ENCODE assay signal across 1 cellular context in the genomic region with DNA sequence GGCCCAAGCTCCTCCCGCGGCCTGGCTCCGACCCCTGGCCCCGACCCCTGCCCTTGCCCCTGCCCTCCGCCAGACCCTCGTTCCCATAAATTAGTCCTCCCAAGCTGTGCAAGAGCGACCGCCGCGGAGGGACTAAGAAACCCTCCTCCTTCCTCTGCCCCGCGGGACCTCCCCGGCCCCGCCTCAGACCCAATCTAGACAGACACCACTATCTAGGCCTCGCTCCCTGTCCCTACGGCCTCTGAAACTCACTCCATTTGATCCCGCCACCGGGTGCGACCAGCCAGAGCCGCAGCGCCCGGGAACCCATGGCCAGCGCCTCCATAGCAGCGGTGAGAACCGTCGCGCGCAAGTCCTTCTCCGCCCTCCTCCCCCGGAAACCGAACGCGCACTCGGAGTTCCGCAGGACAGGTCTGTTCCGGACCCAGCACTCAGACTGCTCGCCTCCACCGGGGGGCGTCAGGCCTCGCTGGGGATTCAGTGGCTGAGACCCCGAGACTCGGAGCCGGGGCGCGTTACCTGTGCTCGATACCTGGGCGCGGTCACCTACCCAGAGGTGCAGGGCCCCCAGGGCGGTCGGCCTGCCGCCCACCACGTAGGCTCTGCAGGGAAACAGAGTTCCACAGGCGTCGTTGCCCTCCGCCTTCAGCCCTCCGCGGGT.
TF ChIP-seq lines count a peak whose summit lies in the region.

A gene (minus strand): TSS at position 331 of the 661 bp plus-strand sequence. CDS start 6 bp downstream, at position 325.

TF ChIP-seq in HepG2, 621 proteins besides CTCF, POLR2A, EP300 and RAD21 (continued from another document and continues in another):
- TF ChIP-seq NR2F1 (CRISPR knock-in tag; IDR thresholded peaks at IDR 0.05) (no peak), ZNF207 (IDR thresholded peaks at IDR 0.05; ENCODE audit: borderline replicate concordance) (no peak), AGO2 (optimal IDR thresholded peaks at IDR 0.05; ENCODE audit: low read depth, low read length) (no peak), ZNF468 (CRISPR knock-in tag; IDR thresholded peaks at IDR 0.05) (0 out of 2 replicates have a peak, but pooled peaks have one; percentile 69), ZNF331 (CRISPR knock-in tag; IDR thresholded peaks at IDR 0.05) (peak; percentile 88), SRY (CRISPR knock-in tag; IDR thresholded peaks at IDR 0.05) (peak; percentile 86; the same call in 1 of the 2 replicates), ZNF329 (CRISPR knock-in tag; IDR thresholded peaks at IDR 0.05; ENCODE audit: low read depth) (peak; percentile 64; the same call in 1 of the 2 replicates), YEATS2 (CRISPR knock-in tag; IDR thresholded peaks at IDR 0.05; ENCODE audit: borderline replicate concordance) (peak; percentile 94), ATAD3A (CRISPR knock-in tag; IDR thresholded peaks at IDR 0.05) (no peak), JUND (CRISPR knock-in tag; IDR thresholded peaks at IDR 0.05) (peak; percentile 81), BORCS8-MEF2B (CRISPR knock-in tag; IDR thresholded peaks at IDR 0.05) (peak; percentile 80), RARG (CRISPR knock-in tag; IDR thresholded peaks at IDR 0.05; ENCODE audit: low read depth) (no peak), ZBTB42 (CRISPR knock-in tag; IDR thresholded peaks at IDR 0.05) (no peak), DNMT1 (CRISPR knock-in tag; IDR thresholded peaks at IDR 0.05) (0 out of 2 replicates have a peak, but pooled peaks have one; percentile 32), ZFP1 (CRISPR knock-in tag; IDR thresholded peaks at IDR 0.05) (peak; percentile 60; the same call in 1 of the 2 replicates), NR2C2 (CRISPR knock-in tag; IDR thresholded peaks at IDR 0.05; ENCODE audit: borderline replicate concordance) (peak; percentile 96), EHMT2 (IDR thresholded peaks at IDR 0.05; ENCODE audit: borderline replicate concordance, low read depth, low read length) (peak; percentile 64; the same call in 1 of the 2 replicates), SNRNP70 (IDR thresholded peaks at IDR 0.05; ENCODE audit: low read depth, low read length) (no peak), ZNF432 (CRISPR knock-in tag; IDR thresholded peaks at IDR 0.05; ENCODE audit: borderline replicate concordance) (no peak), SKI (IDR thresholded peaks at IDR 0.05; ENCODE audit: partially characterized antibody) (peak; percentile 37), SMYD3 (CRISPR knock-in tag; IDR thresholded peaks at IDR 0.05) (no peak), PCBP2 (optimal IDR thresholded peaks at IDR 0.05; ENCODE audit: low read depth, low read length, poor library complexity, severe bottlenecking) (no peak), MED8 (CRISPR knock-in tag; IDR thresholded peaks at IDR 0.05; ENCODE audit: insufficient replicate concordance) (peak; percentile 99), NFYB (CRISPR knock-in tag; IDR thresholded peaks at IDR 0.05) (no peak; the same call in 1 of the 2 replicates), ZBTB38 (CRISPR knock-in tag; IDR thresholded peaks at IDR 0.05) (peak; percentile 76), SMARCC2 (IDR thresholded peaks at IDR 0.05) (no peak), ZNF274 (CRISPR knock-in tag; IDR thresholded peaks at IDR 0.05) (peak; percentile 95), ZNF75D (CRISPR knock-in tag; IDR thresholded peaks at IDR 0.05; ENCODE audit: borderline replicate concordance) (no peak), ZNF670 (CRISPR knock-in tag; IDR thresholded peaks at IDR 0.05; ENCODE audit: borderline replicate concordance) (peak; percentile 80; the same call in 1 of the 2 replicates), BCL6 (CRISPR knock-in tag; IDR thresholded peaks at IDR 0.05) (peak; percentile 37; the same call in 1 of the 2 replicates), KLF9 (CRISPR knock-in tag; IDR thresholded peaks at IDR 0.05; ENCODE audit: low read depth) (peak; percentile 48; the same call in 1 of the 2 replicates), REPIN1 (CRISPR knock-in tag; IDR thresholded peaks at IDR 0.05; ENCODE audit: borderline replicate concordance, low read depth) (peak; percentile 91), XBP1 (CRISPR knock-in tag; IDR thresholded peaks at IDR 0.05) (0 out of 2 replicates have a peak, but pooled peaks have one; percentile 18), ZMYM4 (CRISPR knock-in tag; IDR thresholded peaks at IDR 0.05) (peak; percentile 96), FOXK2 (IDR thresholded peaks at IDR 0.05) (no peak)
- TF ChIP-seq, protein P1, sequence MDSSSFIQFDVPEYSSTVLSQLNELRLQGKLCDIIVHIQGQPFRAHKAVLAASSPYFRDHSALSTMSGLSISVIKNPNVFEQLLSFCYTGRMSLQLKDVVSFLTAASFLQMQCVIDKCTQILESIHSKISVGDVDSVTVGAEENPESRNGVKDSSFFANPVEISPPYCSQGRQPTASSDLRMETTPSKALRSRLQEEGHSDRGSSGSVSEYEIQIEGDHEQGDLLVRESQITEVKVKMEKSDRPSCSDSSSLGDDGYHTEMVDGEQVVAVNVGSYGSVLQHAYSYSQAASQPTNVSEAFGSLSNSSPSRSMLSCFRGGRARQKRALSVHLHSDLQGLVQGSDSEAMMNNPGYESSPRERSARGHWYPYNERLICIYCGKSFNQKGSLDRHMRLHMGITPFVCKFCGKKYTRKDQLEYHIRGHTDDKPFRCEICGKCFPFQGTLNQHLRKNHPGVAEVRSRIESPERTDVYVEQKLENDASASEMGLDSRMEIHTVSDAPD (CRISPR knock-in tag; IDR thresholded peaks at IDR 0.05), result no peak
- TF ChIP-seq, protein P2, sequence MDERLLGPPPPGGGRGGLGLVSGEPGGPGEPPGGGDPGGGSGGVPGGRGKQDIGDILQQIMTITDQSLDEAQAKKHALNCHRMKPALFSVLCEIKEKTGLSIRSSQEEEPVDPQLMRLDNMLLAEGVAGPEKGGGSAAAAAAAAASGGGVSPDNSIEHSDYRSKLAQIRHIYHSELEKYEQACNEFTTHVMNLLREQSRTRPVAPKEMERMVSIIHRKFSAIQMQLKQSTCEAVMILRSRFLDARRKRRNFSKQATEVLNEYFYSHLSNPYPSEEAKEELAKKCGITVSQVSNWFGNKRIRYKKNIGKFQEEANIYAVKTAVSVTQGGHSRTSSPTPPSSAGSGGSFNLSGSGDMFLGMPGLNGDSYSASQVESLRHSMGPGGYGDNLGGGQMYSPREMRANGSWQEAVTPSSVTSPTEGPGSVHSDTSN (CRISPR knock-in tag; IDR thresholded peaks at IDR 0.05), result no peak
- TF ChIP-seq, protein P3, sequence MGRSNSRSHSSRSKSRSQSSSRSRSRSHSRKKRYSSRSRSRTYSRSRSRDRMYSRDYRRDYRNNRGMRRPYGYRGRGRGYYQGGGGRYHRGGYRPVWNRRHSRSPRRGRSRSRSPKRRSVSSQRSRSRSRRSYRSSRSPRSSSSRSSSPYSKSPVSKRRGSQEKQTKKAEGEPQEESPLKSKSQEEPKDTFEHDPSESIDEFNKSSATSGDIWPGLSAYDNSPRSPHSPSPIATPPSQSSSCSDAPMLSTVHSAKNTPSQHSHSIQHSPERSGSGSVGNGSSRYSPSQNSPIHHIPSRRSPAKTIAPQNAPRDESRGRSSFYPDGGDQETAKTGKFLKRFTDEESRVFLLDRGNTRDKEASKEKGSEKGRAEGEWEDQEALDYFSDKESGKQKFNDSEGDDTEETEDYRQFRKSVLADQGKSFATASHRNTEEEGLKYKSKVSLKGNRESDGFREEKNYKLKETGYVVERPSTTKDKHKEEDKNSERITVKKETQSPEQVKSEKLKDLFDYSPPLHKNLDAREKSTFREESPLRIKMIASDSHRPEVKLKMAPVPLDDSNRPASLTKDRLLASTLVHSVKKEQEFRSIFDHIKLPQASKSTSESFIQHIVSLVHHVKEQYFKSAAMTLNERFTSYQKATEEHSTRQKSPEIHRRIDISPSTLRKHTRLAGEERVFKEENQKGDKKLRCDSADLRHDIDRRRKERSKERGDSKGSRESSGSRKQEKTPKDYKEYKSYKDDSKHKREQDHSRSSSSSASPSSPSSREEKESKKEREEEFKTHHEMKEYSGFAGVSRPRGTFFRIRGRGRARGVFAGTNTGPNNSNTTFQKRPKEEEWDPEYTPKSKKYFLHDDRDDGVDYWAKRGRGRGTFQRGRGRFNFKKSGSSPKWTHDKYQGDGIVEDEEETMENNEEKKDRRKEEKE (IDR thresholded peaks at IDR 0.05), result no peak
- TF ChIP-seq, protein P4, sequence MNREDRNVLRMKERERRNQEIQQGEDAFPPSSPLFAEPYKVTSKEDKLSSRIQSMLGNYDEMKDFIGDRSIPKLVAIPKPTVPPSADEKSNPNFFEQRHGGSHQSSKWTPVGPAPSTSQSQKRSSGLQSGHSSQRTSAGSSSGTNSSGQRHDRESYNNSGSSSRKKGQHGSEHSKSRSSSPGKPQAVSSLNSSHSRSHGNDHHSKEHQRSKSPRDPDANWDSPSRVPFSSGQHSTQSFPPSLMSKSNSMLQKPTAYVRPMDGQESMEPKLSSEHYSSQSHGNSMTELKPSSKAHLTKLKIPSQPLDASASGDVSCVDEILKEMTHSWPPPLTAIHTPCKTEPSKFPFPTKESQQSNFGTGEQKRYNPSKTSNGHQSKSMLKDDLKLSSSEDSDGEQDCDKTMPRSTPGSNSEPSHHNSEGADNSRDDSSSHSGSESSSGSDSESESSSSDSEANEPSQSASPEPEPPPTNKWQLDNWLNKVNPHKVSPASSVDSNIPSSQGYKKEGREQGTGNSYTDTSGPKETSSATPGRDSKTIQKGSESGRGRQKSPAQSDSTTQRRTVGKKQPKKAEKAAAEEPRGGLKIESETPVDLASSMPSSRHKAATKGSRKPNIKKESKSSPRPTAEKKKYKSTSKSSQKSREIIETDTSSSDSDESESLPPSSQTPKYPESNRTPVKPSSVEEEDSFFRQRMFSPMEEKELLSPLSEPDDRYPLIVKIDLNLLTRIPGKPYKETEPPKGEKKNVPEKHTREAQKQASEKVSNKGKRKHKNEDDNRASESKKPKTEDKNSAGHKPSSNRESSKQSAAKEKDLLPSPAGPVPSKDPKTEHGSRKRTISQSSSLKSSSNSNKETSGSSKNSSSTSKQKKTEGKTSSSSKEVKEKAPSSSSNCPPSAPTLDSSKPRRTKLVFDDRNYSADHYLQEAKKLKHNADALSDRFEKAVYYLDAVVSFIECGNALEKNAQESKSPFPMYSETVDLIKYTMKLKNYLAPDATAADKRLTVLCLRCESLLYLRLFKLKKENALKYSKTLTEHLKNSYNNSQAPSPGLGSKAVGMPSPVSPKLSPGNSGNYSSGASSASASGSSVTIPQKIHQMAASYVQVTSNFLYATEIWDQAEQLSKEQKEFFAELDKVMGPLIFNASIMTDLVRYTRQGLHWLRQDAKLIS (CRISPR knock-in tag; IDR thresholded peaks at IDR 0.05), result no peak
- TF ChIP-seq, protein P5, sequence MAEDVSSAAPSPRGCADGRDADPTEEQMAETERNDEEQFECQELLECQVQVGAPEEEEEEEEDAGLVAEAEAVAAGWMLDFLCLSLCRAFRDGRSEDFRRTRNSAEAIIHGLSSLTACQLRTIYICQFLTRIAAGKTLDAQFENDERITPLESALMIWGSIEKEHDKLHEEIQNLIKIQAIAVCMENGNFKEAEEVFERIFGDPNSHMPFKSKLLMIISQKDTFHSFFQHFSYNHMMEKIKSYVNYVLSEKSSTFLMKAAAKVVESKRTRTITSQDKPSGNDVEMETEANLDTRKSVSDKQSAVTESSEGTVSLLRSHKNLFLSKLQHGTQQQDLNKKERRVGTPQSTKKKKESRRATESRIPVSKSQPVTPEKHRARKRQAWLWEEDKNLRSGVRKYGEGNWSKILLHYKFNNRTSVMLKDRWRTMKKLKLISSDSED (CRISPR knock-in tag; IDR thresholded peaks at IDR 0.05), result no peak
- TF ChIP-seq, protein P6, sequence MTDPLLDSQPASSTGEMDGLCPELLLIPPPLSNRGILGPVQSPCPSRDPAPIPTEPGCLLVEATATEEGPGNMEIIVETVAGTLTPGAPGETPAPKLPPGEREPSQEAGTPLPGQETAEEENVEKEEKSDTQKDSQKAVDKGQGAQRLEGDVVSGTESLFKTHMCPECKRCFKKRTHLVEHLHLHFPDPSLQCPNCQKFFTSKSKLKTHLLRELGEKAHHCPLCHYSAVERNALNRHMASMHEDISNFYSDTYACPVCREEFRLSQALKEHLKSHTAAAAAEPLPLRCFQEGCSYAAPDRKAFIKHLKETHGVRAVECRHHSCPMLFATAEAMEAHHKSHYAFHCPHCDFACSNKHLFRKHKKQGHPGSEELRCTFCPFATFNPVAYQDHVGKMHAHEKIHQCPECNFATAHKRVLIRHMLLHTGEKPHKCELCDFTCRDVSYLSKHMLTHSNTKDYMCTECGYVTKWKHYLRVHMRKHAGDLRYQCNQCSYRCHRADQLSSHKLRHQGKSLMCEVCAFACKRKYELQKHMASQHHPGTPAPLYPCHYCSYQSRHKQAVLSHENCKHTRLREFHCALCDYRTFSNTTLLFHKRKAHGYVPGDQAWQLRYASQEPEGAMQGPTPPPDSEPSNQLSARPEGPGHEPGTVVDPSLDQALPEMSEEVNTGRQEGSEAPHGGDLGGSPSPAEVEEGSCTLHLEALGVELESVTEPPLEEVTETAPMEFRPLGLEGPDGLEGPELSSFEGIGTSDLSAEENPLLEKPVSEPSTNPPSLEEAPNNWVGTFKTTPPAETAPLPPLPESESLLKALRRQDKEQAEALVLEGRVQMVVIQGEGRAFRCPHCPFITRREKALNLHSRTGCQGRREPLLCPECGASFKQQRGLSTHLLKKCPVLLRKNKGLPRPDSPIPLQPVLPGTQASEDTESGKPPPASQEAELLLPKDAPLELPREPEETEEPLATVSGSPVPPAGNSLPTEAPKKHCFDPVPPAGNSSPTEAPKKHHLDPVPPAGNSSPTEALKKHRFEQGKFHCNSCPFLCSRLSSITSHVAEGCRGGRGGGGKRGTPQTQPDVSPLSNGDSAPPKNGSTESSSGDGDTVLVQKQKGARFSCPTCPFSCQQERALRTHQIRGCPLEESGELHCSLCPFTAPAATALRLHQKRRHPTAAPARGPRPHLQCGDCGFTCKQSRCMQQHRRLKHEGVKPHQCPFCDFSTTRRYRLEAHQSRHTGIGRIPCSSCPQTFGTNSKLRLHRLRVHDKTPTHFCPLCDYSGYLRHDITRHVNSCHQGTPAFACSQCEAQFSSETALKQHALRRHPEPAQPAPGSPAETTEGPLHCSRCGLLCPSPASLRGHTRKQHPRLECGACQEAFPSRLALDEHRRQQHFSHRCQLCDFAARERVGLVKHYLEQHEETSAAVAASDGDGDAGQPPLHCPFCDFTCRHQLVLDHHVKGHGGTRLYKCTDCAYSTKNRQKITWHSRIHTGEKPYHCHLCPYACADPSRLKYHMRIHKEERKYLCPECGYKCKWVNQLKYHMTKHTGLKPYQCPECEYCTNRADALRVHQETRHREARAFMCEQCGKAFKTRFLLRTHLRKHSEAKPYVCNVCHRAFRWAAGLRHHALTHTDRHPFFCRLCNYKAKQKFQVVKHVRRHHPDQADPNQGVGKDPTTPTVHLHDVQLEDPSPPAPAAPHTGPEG (CRISPR knock-in tag; IDR thresholded peaks at IDR 0.05), result peak; percentile 47; the same call in 1 of the 2 replicates
- TF ChIP-seq, protein P7, sequence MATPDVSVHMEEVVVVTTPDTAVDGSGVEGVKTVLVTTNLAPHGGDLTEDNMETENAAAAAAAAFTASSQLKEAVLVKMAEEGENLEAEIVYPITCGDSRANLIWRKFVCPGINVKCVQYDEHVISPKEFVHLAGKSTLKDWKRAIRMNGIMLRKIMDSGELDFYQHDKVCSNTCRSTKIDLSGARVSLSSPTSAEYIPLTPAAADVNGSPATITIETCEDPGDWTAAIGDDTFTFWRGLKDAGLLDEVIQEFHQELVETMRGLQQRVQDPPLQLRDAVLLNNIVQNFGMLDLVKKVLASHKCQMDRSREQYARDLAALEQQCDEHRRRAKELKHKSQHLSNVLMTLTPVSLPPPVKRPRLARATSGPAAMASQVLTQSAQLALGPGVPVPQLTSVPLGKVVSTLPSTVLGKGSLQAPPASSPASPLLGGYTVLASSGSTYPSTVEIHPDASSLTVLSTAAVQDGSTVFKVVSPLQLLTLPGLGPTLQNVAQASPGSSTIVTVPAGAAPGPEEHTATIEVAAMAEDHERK (CRISPR knock-in tag; IDR thresholded peaks at IDR 0.05; ENCODE audit: low read depth), result peak; percentile 75
